ENCODE assay signal across 17 cellular contexts in the genomic region with DNA sequence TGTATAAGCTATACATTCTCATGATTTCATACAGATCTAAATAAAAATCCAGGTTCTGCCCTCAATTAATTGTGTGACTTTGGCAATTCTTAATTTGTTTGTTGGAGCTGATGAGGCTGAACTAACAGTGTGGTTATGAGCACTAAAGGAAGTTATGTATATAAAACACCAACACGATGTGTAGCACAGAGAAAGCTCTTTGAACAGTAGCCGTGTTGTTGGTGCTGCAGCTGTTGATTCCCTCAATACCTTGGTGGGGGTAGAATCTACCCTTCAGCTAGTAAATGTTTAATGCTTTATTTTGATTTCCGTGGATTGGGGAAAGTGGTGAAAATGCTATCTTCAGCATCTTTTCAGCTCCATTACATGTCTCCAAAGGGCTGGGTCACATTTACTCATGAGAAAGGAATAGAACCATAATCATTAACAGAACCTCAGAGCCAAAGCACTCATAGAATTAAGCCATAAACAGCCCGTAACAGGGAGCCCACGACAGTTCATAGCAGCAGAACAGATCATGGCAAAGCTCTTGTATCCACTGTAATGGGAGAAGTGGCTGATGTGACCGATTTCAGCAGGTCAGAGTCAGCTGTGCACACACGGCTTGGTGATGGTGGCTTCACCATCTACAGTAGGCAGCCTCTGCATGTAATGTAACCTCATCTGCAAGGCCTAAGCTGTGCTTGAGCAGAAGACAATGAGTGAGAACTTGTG.
"Had no signal": no experiment of that assay in that cellular context is flagged by ENCODE, and none has a peak within 500 bp of the region (broad histone marks: within the 10 kb centered on the region; RNA-seq: fewer than 3 reads in every experiment).

No MANE protein-coding gene starts in this region.

- H3K36me3 ChIP-seq: heart left ventricle, lower lobe of right lung, suprapubic skin, upper lobe of left lung had no signal

- ATAC-seq: activated CD4-positive, alpha-beta T cell treated with anti-CD3 and anti-CD28 coated beads for 36 hours; activated T-cell treated with anti-CD3 and anti-CD28 coated beads, Interleukin-2, amount 50 U/mL, for 72 hours; heart left ventricle; lower lobe of right lung; naive thymus-derived CD8-positive, alpha-beta T cell had no signal

- H3K27ac ChIP-seq: heart left ventricle, lower lobe of right lung, suprapubic skin, upper lobe of left lung, VCaP had no signal

- DNase-seq: activated CD4-positive, alpha-beta memory T cell treated with anti-CD3 and anti-CD28 coated beads, Interleukin-2, amount 10 ng/mL, durations not matched to agents 7 days and 5 days; activated CD4-positive, alpha-beta T cell treated with anti-CD3 and anti-CD28 coated beads for 36 hours; activated CD8-positive, alpha-beta memory T cell treated with anti-CD3 and anti-CD28 coated beads, Interleukin-2, amount 50 U/mL, for 4 hours; activated T-cell treated with anti-CD3 and anti-CD28 coated beads, Interleukin-2, amount 50 U/mL, for 72 hours; aorta; foreskin melanocyte; heart left ventricle; islet precursor cell; lower lobe of right lung; naive thymus-derived CD8-positive, alpha-beta T cell; occipital lobe; stimulated activated CD4-positive, alpha-beta T cell treated with anti-CD3 and anti-CD28 coated beads, Interleukin-2, amount 100 ng/mL, for 48 hours; stimulated activated naive CD4-positive, alpha-beta T cell treated with Interleukin-2 at 50 U/mL for 16 hours; T-helper 9 cell; upper lobe of left lung had no signal

- H3K27me3 ChIP-seq: suprapubic skin, upper lobe of left lung had no signal

- H3K4me3 ChIP-seq: heart left ventricle, lower lobe of right lung, suprapubic skin, upper lobe of left lung had no signal

- H3K9me3 ChIP-seq: heart left ventricle, lower lobe of right lung, suprapubic skin, upper lobe of left lung had no signal

- H3K4me1 ChIP-seq: heart left ventricle, lower lobe of right lung, suprapubic skin, upper lobe of left lung had no signal
